In the genomic region with DNA sequence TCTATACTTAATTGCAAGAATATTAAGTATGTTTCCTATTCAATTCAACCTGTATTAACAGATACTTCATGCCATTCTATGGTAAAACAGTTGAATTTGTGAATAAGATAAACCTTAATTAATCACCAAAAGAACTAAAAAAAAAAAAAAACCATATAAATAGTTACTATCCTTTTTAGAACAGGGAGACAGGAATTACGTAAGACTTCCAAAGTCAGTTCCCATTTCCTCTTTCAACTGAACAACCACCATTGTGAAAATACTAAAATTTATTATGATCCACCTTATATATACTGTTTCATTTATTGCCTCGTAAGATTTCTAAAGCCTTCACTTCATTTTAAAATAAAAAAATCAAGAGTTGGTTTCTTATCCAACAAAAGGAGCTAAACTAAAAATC, we compare ENCODE assay signal across 32 cellular contexts. TPM values are rescaled to one million over a fixed set of nuclear protein-coding genes. Genes with fewer than 3 reads are reported as not detected.
A peak's percentile ranks its signal among the peaks of the same experiment; 100 is the strongest.
DNase-seq lines count a peak whose midpoint lies in the region; ATAC-seq, FAIRE-seq and TF ChIP-seq lines count a peak whose summit lies in the region.
"Had no signal": no experiment of that assay in that cellular context is flagged by ENCODE, and none has a peak within 500 bp of the region (broad histone marks: within the 10 kb centered on the region; RNA-seq: fewer than 3 reads in every experiment).

No MANE protein-coding gene starts in this region.

- H3K4me3 ChIP-seq in K562, result no peak overlapping the region
- H3K4me3 ChIP-seq in thyroid gland (replicated peaks in 1 of 3), result no peak overlapping the region
- H3K4me3 ChIP-seq in A673 (ENCODE audit: low read depth, low read length, poor library complexity, severe bottlenecking), result no peak overlapping the region
- no peak overlapping the region for H3K4me3 ChIP-seq in MG63
- H3K4me3 ChIP-seq: BLaER1 treated with 17β-estradiol and CSF1 and Interleukin-3, amounts not matched to agents 10 nM and 100 nM; GM12878; GM23338; Peyer's patch; SJCRH30 had no signal

- TF ChIP-seq POLR2A in K562 (conservative IDR thresholded peaks at IDR 0.05) (no peak), thyroid gland (IDR thresholded peaks at IDR 0.05) (no peak)

- CTCF ChIA-PET in K562 (lab: Yijun Ruan, JAX; ENCODE audit: low intra/inter-chr PET ratio), result no interaction called here
- CTCF ChIA-PET in A673 (lab: Charles Lee), result no interaction called here

- no peak overlapping the region for H3K4me2 ChIP-seq in K562 (ENCODE audit: insufficient read depth, low read length)
- H3K4me2 ChIP-seq: GM23338 had no signal

- DNase-seq in SIG-M5 treated with dmso at 0.1 percent for 504 hours (lab: John Stamatoyannopoulos, UW; ENCODE audit: unreplicated experiment), result peak; percentile 55
- DNase-seq in SIG-M5 (lab: John Stamatoyannopoulos, UW), result no peak
- DNase-seq in MV-4-11 (lab: John Stamatoyannopoulos, UW), result peak; percentile 72
- DNase-seq in K562 (ENCODE audit: extremely low read depth in 1 of 4, low spot score in 3 of 4), result no peak
- no peak for DNase-seq in thyroid gland
- no peak for DNase-seq in A673 (ENCODE audit: low spot score)
- DNase-seq in MG63, result no peak
- DNase-seq: 8988T; CD4-positive, alpha-beta memory T cell; COR-L47; DMS53; H9; KBM-7; NCI-H1105 treated with DMSO at 0.1 percent for 48 hours; NCI-H146; NCI-H1930; NCI-H446 treated with DMSO at 0.1 percent for 48 hours; NCI-H526; NCI-H82; NK-92 treated with Interleukin-12 subunit alpha and Interleukin-12 subunit beta, amount 100 ng/mL, for 24 hours; OCI-M1; Peyer's patch; SJCRH30; T-helper 1 cell had no signal

- H3K9me1 ChIP-seq in K562 (ENCODE audit: control insufficient read depth, insufficient read depth, low read length), result no peaks in the 10 kb centered on the region

- peaks cover 37% of the 10 kb centered on the region for H3K79me2 ChIP-seq in K562 (ENCODE audit: control insufficient read depth, insufficient read depth, low read length)

- no peaks in the 10 kb centered on the region; the same call in 1 of the 2 replicates for H4K20me1 ChIP-seq in K562 (replicated peaks; ENCODE audit: control insufficient read depth, insufficient read depth, low read length)

- no peak for ATAC-seq in K562
- ATAC-seq: GM12878, GM23338, HepG2 had no signal

- no peaks in the 10 kb centered on the region; a peak in 1 of 5 replicates for H3K4me1 ChIP-seq in K562 (replicated peaks in 1 of 2; ENCODE audit: control insufficient read depth in 2 of 2, insufficient read depth in 2 of 2, low read length in 2 of 2)
- H3K4me1 ChIP-seq in thyroid gland, result no peaks in the 10 kb centered on the region
- H3K4me1 ChIP-seq in A673 (ENCODE audit: insufficient read depth, low read length, poor library complexity, severe bottlenecking), result peaks cover 11% of the 10 kb centered on the region
- H3K4me1 ChIP-seq: SJCRH30 had no signal

- intact Hi-C loops in K562 (cut with micrococcal nuclease), result no loop called here
- intact Hi-C loops in thyroid gland (cut with DNase I), result no loop called here
- intact Hi-C loops in A673 (cut with micrococcal nuclease; ENCODE audit: unreplicated experiment), result no loop called here

- peaks cover 84% of the 10 kb centered on the region for H3K36me3 ChIP-seq in K562 (ENCODE audit: control insufficient read depth, insufficient read depth, low read length)
- H3K36me3 ChIP-seq in thyroid gland, result peaks cover 5 to 9% of the 10 kb centered on the region in 2 donors
- H3K36me3 ChIP-seq in A673 (ENCODE audit: insufficient read depth, low read length, poor library complexity, severe bottlenecking), result peaks cover 68% of the 10 kb centered on the region
- peaks cover 43% of the 10 kb centered on the region for H3K36me3 ChIP-seq in MG63

- POLR2A ChIA-PET in K562 (lab: Yijun Ruan, JAX) (no interaction called here), A673 (lab: Charles Lee; ENCODE audit: low non-redundant PET) (no interaction called here)

- 96% methylated on average over 2 of the region's 2 CpGs for WGBS in K562 (ENCODE audit: insufficient coverage, low coverage, missing lambda C conversion rate)
- 86 to 93% methylated on average over 2 of the region's 2 CpGs for WGBS in thyroid gland, 2 donors

- TF ChIP-seq EP300 in K562 (IDR thresholded peaks at IDR 0.05; ENCODE audit: low read length), result no peak

- FAIRE-seq in K562 (lab: Jason Lieb, UNC), result no peak
- FAIRE-seq: G401.6, GM12878, HepG2 had no signal

- no peaks in the 10 kb centered on the region for H3K9me3 ChIP-seq in K562 (replicated peaks; ENCODE audit: control insufficient read depth, insufficient read depth, low read depth, low read length)
- no peaks in the 10 kb centered on the region for H3K9me3 ChIP-seq in thyroid gland
- no peaks in the 10 kb centered on the region for H3K9me3 ChIP-seq in A673 (ENCODE audit: low read depth, low read length, poor library complexity, severe bottlenecking)
- no peaks in the 10 kb centered on the region for H3K9me3 ChIP-seq in MG63
- H3K9me3 ChIP-seq: Peyer's patch, SJCRH30 had no signal

- in situ Hi-C loops in K562 (cut with MboI), result no loop called here

- H3K27ac ChIP-seq in K562 (ENCODE audit: extremely low read depth, low read depth, low read length) (no peak overlapping the region), thyroid gland (no peak overlapping the region), A673 (ENCODE audit: low read depth, low read length, poor library complexity, severe bottlenecking) (no peak overlapping the region)
- H3K27ac ChIP-seq: Peyer's patch, SJCRH30 had no signal

- H3K9ac ChIP-seq in K562 (ENCODE audit: insufficient read depth in 1 of 2, low read depth in 2 of 2, low read length in 2 of 2), result no peak overlapping the region
- H3K9ac ChIP-seq: BLaER1 treated with 17β-estradiol and CSF1 and Interleukin-3, amounts not matched to agents 10 nM and 100 nM had no signal

- TF ChIP-seq CTCF in K562 (IDR thresholded peaks at IDR 0.05 in 2 of 3, conservative IDR thresholded peaks at IDR 0.05 in 1 of 3; ENCODE audit: insufficient read depth in 2 of 3, low read depth in 1 of 3, low read length in 3 of 3) (no peak), thyroid gland (IDR thresholded peaks at IDR 0.05) (no peak), A673 (conservative IDR thresholded peaks at IDR 0.05; ENCODE audit: low read depth, low read length) (no peak)

- BruUV-seq in K562 (replicated peaks; lab: Mats Ljungman, UMichigan) (no TSS peak), A673 (replicated peaks; lab: Mats Ljungman, UMichigan) (no TSS peak)

- no peak overlapping the region for H2AFZ ChIP-seq in K562 (ENCODE audit: low read depth, low read length)
- H2AFZ ChIP-seq: GM23338 had no signal

- H3K27me3 ChIP-seq in K562 (ENCODE audit: control insufficient read depth in 2 of 2, insufficient read depth in 2 of 2, low read length in 2 of 2) (no peaks in the 10 kb centered on the region), thyroid gland (no peaks in the 10 kb centered on the region), A673 (replicated peaks; ENCODE audit: insufficient read depth, low read depth, low read length, poor library complexity) (no peaks in the 10 kb centered on the region), MG63 (no peaks in the 10 kb centered on the region)
- H3K27me3 ChIP-seq: BLaER1 treated with 17β-estradiol and CSF1 and Interleukin-3, amounts not matched to agents 10 nM and 100 nM; Peyer's patch; SJCRH30 had no signal

- TF ChIP-seq RAD21 in K562 (CRISPR knock-in tag; conservative IDR thresholded peaks at IDR 0.05 in 1 of 2, IDR thresholded peaks at IDR 0.05 in 1 of 2), result no peak

RNA-seq across cellular contexts. Expression of a gene that starts 9.4 kb away (rescaled TPM):
- total RNA-seq in K562 (2011; cell fraction: chromatin; rRNA removed; ENCODE audit: low replicate concordance), result 27.7 and 78.8 TPM in 2 replicates
- 14.0 and 22.8 TPM in 2 replicates for total RNA-seq in K562 (2011; cell fraction: nucleolus; rRNA removed)
- total RNA-seq in K562 (2011; cell fraction: nucleoplasm; rRNA removed), result 47.8 and 85.7 TPM in 2 replicates
- total RNA-seq in K562 (2014; rRNA removed), result 64.0 and 68.7 TPM in 2 replicates
- 121 and 138 TPM in 2 replicates for total RNA-seq in K562 (2014; rRNA removed; fragmentation: Illumina TruSeq; extraction: Trizol)
- total RNA-seq in K562 (2015; rRNA removed; fragmentation: Illumina TruSeq; extraction: Trizol), result 93.0 and 99.6 TPM in 2 replicates
- 72.4 and 73.3 TPM in 2 replicates for total RNA-seq in K562 (2021)
- 126 and 138 TPM in 2 replicates for polyA plus RNA-seq in K562 (2011; rRNA removed)
- 19.3 and 47.0 TPM in 2 replicates for polyA plus RNA-seq in K562 (2011; cell fraction: cytosol; rRNA removed)
- polyA plus RNA-seq in K562 (2011; cell fraction: nucleus; rRNA removed), result 38.0 and 84.7 TPM in 2 replicates
- 52.6 and 64.4 TPM in 2 replicates for polyA plus RNA-seq in K562 (2012)
- polyA plus RNA-seq in K562 (2014; fragmentation: Illumina TruSeq; extraction: Trizol), result 81.1 and 91.7 TPM in 2 replicates
- 100 to 1,000 TPM; 133 to 177 TPM for polyA plus RNA-seq in K562 (2014; fragmentation: Nextera tagmentation; extraction: Ambion mirVana)
- polyA plus RNA-seq in K562 (2014; rRNA removed), result 78.1 and 79.2 TPM in 2 replicates
- polyA minus RNA-seq in K562 (2011; rRNA and poly(A)+ RNA removed), result 161 and 163 TPM in 2 replicates
- polyA minus RNA-seq in K562 (2011; cell fraction: cytosol; rRNA and poly(A)+ RNA removed), result 62.2 and 63.7 TPM in 2 replicates
- polyA minus RNA-seq in K562 (2011; cell fraction: nucleus; rRNA and poly(A)+ RNA removed), result 28.0 and 43.1 TPM in 2 replicates
- 100 to 1,000 TPM in 1 of 4 donors, 10 to 100 TPM in 3; 74.2 to 393 (median 92.2) TPM for total RNA-seq in thyroid gland
- 90.2 and 99.1 TPM in 2 replicates for total RNA-seq in A673 (2021)
- 129 and 226 TPM in 2 replicates for total RNA-seq in MG63 (2014; rRNA removed; shearing (Covaris generic); ENCODE audit: low replicate concordance)

RNA-seq across cellular contexts. Expression of a gene that starts 43.8 kb away (rescaled TPM):
- 22.4 and 79.4 TPM in 2 replicates for total RNA-seq in K562 (2011; cell fraction: chromatin; rRNA removed; ENCODE audit: low replicate concordance)
- total RNA-seq in K562 (2011; cell fraction: nucleolus; rRNA removed), result 8.0 and 12.8 TPM in 2 replicates
- 19.3 and 32.3 TPM in 2 replicates for total RNA-seq in K562 (2011; cell fraction: nucleoplasm; rRNA removed)
- total RNA-seq in K562 (2014; rRNA removed), result 11.6 and 15.3 TPM in 2 replicates
- 34.7 and 42.0 TPM in 2 replicates for total RNA-seq in K562 (2014; rRNA removed; fragmentation: Illumina TruSeq; extraction: Trizol)
- total RNA-seq in K562 (2015; rRNA removed; fragmentation: Illumina TruSeq; extraction: Trizol), result 25.7 and 29.8 TPM in 2 replicates
- 22.3 and 22.6 TPM in 2 replicates for total RNA-seq in K562 (2021)
- polyA plus RNA-seq in K562 (2011; rRNA removed), result 23.7 and 24.5 TPM in 2 replicates
- 3.3 and 6.6 TPM in 2 replicates for polyA plus RNA-seq in K562 (2011; cell fraction: cytosol; rRNA removed)
- polyA plus RNA-seq in K562 (2011; cell fraction: nucleus; rRNA removed), result 17.4 and 20.0 TPM in 2 replicates
- 16.4 and 19.6 TPM in 2 replicates for polyA plus RNA-seq in K562 (2012)
- 25.1 and 31.9 TPM in 2 replicates for polyA plus RNA-seq in K562 (2014; fragmentation: Illumina TruSeq; extraction: Trizol)
- polyA plus RNA-seq in K562 (2014; fragmentation: Nextera tagmentation; extraction: Ambion mirVana), result 10 to 100 TPM; 60.7 TPM
- polyA plus RNA-seq in K562 (2014; rRNA removed), result 22.0 and 25.9 TPM in 2 replicates
- 29.4 and 30.5 TPM in 2 replicates for polyA minus RNA-seq in K562 (2011; rRNA and poly(A)+ RNA removed)
- polyA minus RNA-seq in K562 (2011; cell fraction: cytosol; rRNA and poly(A)+ RNA removed), result 8.0 and 9.7 TPM in 2 replicates
- 12.1 and 22.5 TPM in 2 replicates for polyA minus RNA-seq in K562 (2011; cell fraction: nucleus; rRNA and poly(A)+ RNA removed)
- 10 to 100 TPM; 12.9 to 19.7 (median 16.5) TPM for total RNA-seq in thyroid gland
- 17.4 and 19.0 TPM in 2 replicates for total RNA-seq in A673 (2021)
- 12.8 and 30.5 TPM in 2 replicates for total RNA-seq in MG63 (2014; rRNA removed; shearing (Covaris generic); ENCODE audit: low replicate concordance)

RNA-seq across cellular contexts. Expression of a gene that starts 47.6 kb away (rescaled TPM):
- not detected in 2 replicates for total RNA-seq in K562 (2011; cell fraction: chromatin; rRNA removed; ENCODE audit: low replicate concordance)
- total RNA-seq in K562 (2011; cell fraction: nucleolus; rRNA removed), result not detected in 2 replicates
- not detected in 2 replicates for total RNA-seq in K562 (2011; cell fraction: nucleoplasm; rRNA removed)
- total RNA-seq in K562 (2014; rRNA removed) (not detected in 2 replicates), K562 (2014; rRNA removed; fragmentation: Illumina TruSeq; extraction: Trizol) (not detected in 2 replicates), K562 (2015; rRNA removed; fragmentation: Illumina TruSeq; extraction: Trizol) (not detected in 2 replicates), K562 (2021) (not detected in 2 replicates), thyroid gland (not detected), A673 (2021) (0.58 and 1.2 TPM in 2 replicates)
- polyA plus RNA-seq in K562 (2011; rRNA removed) (not detected in 2 replicates), K562 (2014; fragmentation: Illumina TruSeq; extraction: Trizol) (not detected in 2 replicates), K562 (2014; fragmentation: Nextera tagmentation; extraction: Ambion mirVana) (not detected), K562 (2014; rRNA removed) (not detected in 2 replicates)
- polyA plus RNA-seq in K562 (2011; cell fraction: cytosol; rRNA removed), result not detected in 2 replicates
- not detected in 2 replicates for polyA plus RNA-seq in K562 (2011; cell fraction: nucleus; rRNA removed)
- not detected in 2 replicates for polyA plus RNA-seq in K562 (2012)
- not detected in 2 replicates for polyA minus RNA-seq in K562 (2011; rRNA and poly(A)+ RNA removed)
- not detected in 2 replicates for polyA minus RNA-seq in K562 (2011; cell fraction: cytosol; rRNA and poly(A)+ RNA removed)
- not detected in 2 replicates for polyA minus RNA-seq in K562 (2011; cell fraction: nucleus; rRNA and poly(A)+ RNA removed)
- 0.07 TPM in 1 of 2 replicates, not detected in the other for total RNA-seq in MG63 (2014; rRNA removed; shearing (Covaris generic); ENCODE audit: low replicate concordance)
- total RNA-seq: CD4-positive, alpha-beta memory T cell; H9; HepG2; HT1080; MCF 10A; Peyer's patch; SJCRH30 had no signal
- polyA plus RNA-seq: AG04450; CD4-positive, alpha-beta memory T cell; HepG2 had no signal

Comparison
In these comparisons a context has a peak if more than half of its experiments do, and no peak if none do; other contexts are left out.
1. DNase-seq: peak in SIG-M5 treated with dmso at 0.1 percent for 504 hours (single experiment) and MV-4-11 (single experiment); none in SIG-M5 (single experiment), K562 (0 of 4), thyroid gland (0 of 2), A673 (single experiment) and MG63 (single experiment).